Comparison of ENCODE assay signal across 18 cellular contexts in the genomic region with DNA sequence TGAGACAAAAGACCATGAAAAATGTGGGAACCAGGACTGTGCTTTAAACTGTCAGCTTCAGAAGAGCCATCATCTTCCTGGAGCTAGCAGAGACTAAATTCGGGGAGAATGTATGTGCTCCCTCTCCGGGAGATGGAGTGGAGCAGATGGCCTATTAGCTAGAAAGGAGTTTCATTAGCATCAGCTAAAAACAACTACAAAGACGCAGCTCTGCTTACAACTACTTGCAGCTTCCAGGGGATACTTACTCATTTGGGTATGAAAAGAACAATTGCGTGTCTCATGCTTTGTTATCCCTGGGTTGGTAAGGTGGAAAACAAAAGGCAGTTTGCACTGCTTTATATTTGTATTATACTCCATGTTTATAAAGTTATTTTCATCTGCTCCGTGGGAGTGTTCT.
DNase-seq lines count a peak whose midpoint lies in the region; ATAC-seq and TF ChIP-seq lines count a peak whose summit lies in the region.
"Had no signal": no experiment of that assay in that cellular context is flagged by ENCODE, and none has a peak within 500 bp of the region (broad histone marks: within the 10 kb centered on the region; RNA-seq: fewer than 3 reads in every experiment).

No MANE protein-coding gene starts in this region.

- H3K27ac ChIP-seq in GM23338 (ENCODE audit: low read depth) (peak overlapping the region; percentile 82), HUES64 (ENCODE audit: low read depth, low read length) (peak overlapping the region; percentile 84), iPS-18a (ENCODE audit: low read length) (peak overlapping the region; percentile 76), mesenchymal stem cell (ENCODE audit: low read length, poor library complexity, severe bottlenecking) (no peak overlapping the region), right atrium auricular region (no peak overlapping the region)
- H3K27ac ChIP-seq: C4-2B had no signal

- H3K4me1 Mint-ChIP-seq in GM23338, result peaks cover 19% of the 10 kb centered on the region
- H3K4me1 Mint-ChIP-seq: IgD-negative memory B cell had no signal

- peaks cover 19% of the 10 kb centered on the region for H3K4me1 ChIP-seq in GM23338 (ENCODE audit: insufficient read depth)
- peaks cover 20% of the 10 kb centered on the region for H3K4me1 ChIP-seq in HUES64 (ENCODE audit: insufficient read depth, low read length)
- peaks cover 5% of the 10 kb centered on the region for H3K4me1 ChIP-seq in NT2/D1 (ENCODE audit: insufficient read depth, insufficient read length)
- peaks cover 18% of the 10 kb centered on the region for H3K4me1 ChIP-seq in iPS-18a (ENCODE audit: control insufficient read depth, low read depth, low read length)
- no peaks in the 10 kb centered on the region for H3K4me1 ChIP-seq in mesenchymal stem cell (ENCODE audit: control insufficient read depth, insufficient read depth, low read depth, low read length)
- H3K4me1 ChIP-seq in right atrium auricular region, result no peaks in the 10 kb centered on the region

- no peak overlapping the region for H3K4me3 Mint-ChIP-seq in GM23338
- H3K4me3 Mint-ChIP-seq: IgD-negative memory B cell had no signal

- ATAC-seq in GM23338, result peak; percentile 98

- H4K91ac ChIP-seq in mesenchymal stem cell (ENCODE audit: low read length), result no peak overlapping the region

- no peak overlapping the region for H2BK120ac ChIP-seq in mesenchymal stem cell (ENCODE audit: low read depth, low read length)

- no peak overlapping the region for H3K9ac ChIP-seq in HUES64 (ENCODE audit: low read depth, low read length)
- no peak overlapping the region for H3K9ac ChIP-seq in NT2/D1 (ENCODE audit: insufficient read length, low read depth)
- no peak overlapping the region for H3K9ac ChIP-seq in iPS-18a (ENCODE audit: low read length)
- no peak overlapping the region for H3K9ac ChIP-seq in mesenchymal stem cell (ENCODE audit: low read length)

- H2BK15ac ChIP-seq in mesenchymal stem cell (ENCODE audit: low read depth, poor library complexity, severe bottlenecking), result no peak overlapping the region

- no peaks in the 10 kb centered on the region for H3K79me1 ChIP-seq in mesenchymal stem cell (replicated peaks; ENCODE audit: low read length, poor library complexity, severe bottlenecking)

- H2BK12ac ChIP-seq in mesenchymal stem cell (ENCODE audit: low read length in 2 of 2), result no peak overlapping the region

- H4K20me1 ChIP-seq in GM23338 (replicated peaks; ENCODE audit: insufficient read depth), result no peaks in the 10 kb centered on the region

- no peak overlapping the region for H3K4ac ChIP-seq in mesenchymal stem cell (ENCODE audit: low read depth in 1 of 2, low read length in 2 of 2)

- peaks cover 25% of the 10 kb centered on the region for H3K9me2 ChIP-seq in GM23338 (ENCODE audit: insufficient read depth)

- no peak overlapping the region for H3K23ac ChIP-seq in mesenchymal stem cell (ENCODE audit: low read length in 2 of 2)

- H3K27me3 Mint-ChIP-seq in GM23338 (ENCODE audit: insufficient read depth, low read depth, poor library complexity), result no peaks in the 10 kb centered on the region

- H3K9me3 ChIP-seq in HUES64 (ENCODE audit: insufficient read depth, low read depth, low read length), result no peaks in the 10 kb centered on the region
- no peaks in the 10 kb centered on the region for H3K9me3 ChIP-seq in NT2/D1 (ENCODE audit: insufficient read depth, low read length)
- no peaks in the 10 kb centered on the region for H3K9me3 ChIP-seq in iPS-18a (ENCODE audit: control insufficient read depth, low read depth, low read length)
- H3K9me3 ChIP-seq in mesenchymal stem cell (ENCODE audit: control insufficient read depth, low read length), result no peaks in the 10 kb centered on the region
- no peaks in the 10 kb centered on the region for H3K9me3 ChIP-seq in right atrium auricular region

- H3F3A ChIP-seq in GM23338 (replicated peaks; ENCODE audit: low read depth), result no peaks in the 10 kb centered on the region

- TF ChIP-seq CTCF in GM23338 (conservative IDR thresholded peaks at IDR 0.05; ENCODE audit: low read depth in 2 of 2), result no peak
- no peak for TF ChIP-seq CTCF in right atrium auricular region (IDR thresholded peaks at IDR 0.05)

- H3K27ac Mint-ChIP-seq in GM23338, result peak overlapping the region; percentile 88
- H3K27ac Mint-ChIP-seq: IgD-negative memory B cell had no signal

- no peaks in the 10 kb centered on the region for H3K79me2 ChIP-seq in GM23338 (replicated peaks; ENCODE audit: insufficient read depth)

- no peak overlapping the region for H3K18ac ChIP-seq in mesenchymal stem cell (ENCODE audit: low read depth in 1 of 2, low read length in 2 of 2)

- WGBS in HUES64, result 12% methylated on average over 4 of the region's 5 CpGs
- 74% methylated on average over 4 of the region's 5 CpGs for WGBS in mesenchymal stem cell

- H3K14ac ChIP-seq in mesenchymal stem cell (ENCODE audit: low read length in 2 of 2), result no peak overlapping the region

- DNase-seq in GM23338 (ENCODE audit: low spot score) (peak; percentile 67), NT2/D1 (ENCODE audit: low read depth, low spot score) (peak; percentile 54), mesenchymal stem cell (no peak), right atrium auricular region (ENCODE audit: low spot score) (no peak), GF-D8 (lab: John Stamatoyannopoulos, UW) (no peak), epidermal melanocyte (ENCODE audit: insufficient read length, low spot score) (no peak)
- DNase-seq: DMS153; GOT3; NCI-H1105; NCI-H1694 treated with DMSO at 0.1 percent for 48 hours; NK-92 treated with Interleukin-12 subunit alpha and Interleukin-12 subunit beta, amount 100 ng/mL, for 24 hours; OCI-M1; RPMI8226; SIG-M5 had no signal

- H3K36me3 ChIP-seq in GM23338 (ENCODE audit: insufficient read depth) (0 out of 2 replicates have a peak, but pooled peaks cover 4% of the 10 kb centered on the region), HUES64 (ENCODE audit: insufficient read depth, low read length) (no peaks in the 10 kb centered on the region), NT2/D1 (ENCODE audit: insufficient read depth, insufficient read length, low read length) (no peaks in the 10 kb centered on the region), iPS-18a (ENCODE audit: control insufficient read depth, low read depth, low read length) (no peaks in the 10 kb centered on the region), mesenchymal stem cell (ENCODE audit: control insufficient read depth in 1 of 2, insufficient read depth in 2 of 2, low read depth in 1 of 2, low read length in 2 of 2) (no peaks in the 10 kb centered on the region), right atrium auricular region (no peaks in the 10 kb centered on the region)

- H4K8ac ChIP-seq in mesenchymal stem cell (ENCODE audit: low read length), result no peak overlapping the region

- H3K36me3 Mint-ChIP-seq in GM23338 (ENCODE audit: low read depth), result no peaks in the 10 kb centered on the region
- H3K36me3 Mint-ChIP-seq: IgD-negative memory B cell had no signal

- H3K4me3 ChIP-seq in GM23338, result no peak overlapping the region
- H3K4me3 ChIP-seq in HUES64 (ENCODE audit: low read length), result no peak overlapping the region
- H3K4me3 ChIP-seq in NT2/D1 (ENCODE audit: insufficient read length, low read depth), result no peak overlapping the region
- H3K4me3 ChIP-seq in iPS-18a (ENCODE audit: low read length), result peak overlapping the region; percentile 7
- H3K4me3 ChIP-seq in mesenchymal stem cell (ENCODE audit: insufficient read depth in 1 of 2, low read depth in 1 of 2, low read length in 2 of 2), result no peak overlapping the region
- H3K4me3 ChIP-seq in right atrium auricular region, result no peak overlapping the region

- no peaks in the 10 kb centered on the region for H3K27me3 ChIP-seq in GM23338 (ENCODE audit: insufficient read depth)
- no peaks in the 10 kb centered on the region for H3K27me3 ChIP-seq in HUES64 (ENCODE audit: insufficient read depth, low read length)
- no peaks in the 10 kb centered on the region for H3K27me3 ChIP-seq in NT2/D1 (ENCODE audit: insufficient read depth, insufficient read length)
- H3K27me3 ChIP-seq in iPS-18a (ENCODE audit: control insufficient read depth, insufficient read depth, low read length), result no peaks in the 10 kb centered on the region
- no peaks in the 10 kb centered on the region for H3K27me3 ChIP-seq in mesenchymal stem cell (ENCODE audit: control insufficient read depth in 1 of 2, insufficient read depth in 1 of 2, low read length in 2 of 2)
- no peaks in the 10 kb centered on the region for H3K27me3 ChIP-seq in right atrium auricular region

- H2AFZ ChIP-seq in GM23338 (peak overlapping the region; percentile 38; the same call in 1 of the 2 replicates), mesenchymal stem cell (ENCODE audit: low read depth, low read length) (no peak overlapping the region)

- peak overlapping the region; percentile 67 for H3K4me2 ChIP-seq in GM23338
- H3K4me2 ChIP-seq in mesenchymal stem cell (ENCODE audit: low read length, poor library complexity, severe bottlenecking), result no peak overlapping the region

- peaks cover 3% of the 10 kb centered on the region; the same call in 2 of the 3 replicates for H3K9me3 Mint-ChIP-seq in GM23338

- H2AK5ac ChIP-seq in mesenchymal stem cell (ENCODE audit: low read length, severe bottlenecking), result no peak overlapping the region

- H2BK5ac ChIP-seq in mesenchymal stem cell (ENCODE audit: low read depth, low read length, poor library complexity, severe bottlenecking), result no peak overlapping the region

TF ChIP-seq in GM23338, 12 proteins besides CTCF, POLR2A, EP300 and RAD21 (continues in another document):
- TF ChIP-seq ETS1 (IDR thresholded peaks at IDR 0.05), result no peak
- TF ChIP-seq CREB1 (CRISPR knock-in tag; IDR thresholded peaks at IDR 0.05; ENCODE audit: low read depth), result no peak

Comparison
In these comparisons a context has a peak if more than half of its experiments do, and no peak if none do; other contexts are left out.
1. DNase-seq: peak in GM23338 (single experiment) and NT2/D1 (single experiment); none in mesenchymal stem cell (single experiment), right atrium auricular region (single experiment), GF-D8 (single experiment) and epidermal melanocyte (single experiment).
2. H3K27ac ChIP-seq: peak in GM23338 (single experiment), HUES64 (single experiment) and iPS-18a (single experiment); none in mesenchymal stem cell (single experiment) and right atrium auricular region (0 of 2).